Comparison of ENCODE assay signal across 1 cellular context in genomic region chr2:131309833-131310232, GRCh38. TPM values are rescaled to one million over a fixed set of nuclear protein-coding genes. Genes with fewer than 3 reads are reported as not detected.
"Had no signal": no experiment of that assay in that cellular context is flagged by ENCODE, and none has a peak within 500 bp of the region (broad histone marks: within the 10 kb centered on the region; RNA-seq: fewer than 3 reads in every experiment).

No MANE protein-coding gene starts in this region.

RNA-seq across cellular contexts. Expression of gene RAB6D, which starts 54.1 kb away (rescaled TPM):
- polyA plus RNA-seq: heart left ventricle had no signal
